In genomic region chr1:231240883-231241735, GRCh38 we compare ENCODE assay signal across 8 cellular contexts. TPM values are rescaled to one million over a fixed set of nuclear protein-coding genes. Genes with fewer than 3 reads are reported as not detected.
DNase-seq lines count a peak whose midpoint lies in the region; TF ChIP-seq lines count a peak whose summit lies in the region.

GNPAT (plus strand) TSS chr1:231241212; CDS start chr1:231241379, 167 bp downstream.

- H4K20me1 ChIP-seq in neural progenitor cell (ENCODE audit: low read depth), result peaks cover 18% of the 10 kb centered on the region

- peaks cover 2% of the 10 kb centered on the region for H3K27me3 Mint-ChIP-seq in neural progenitor cell (ENCODE audit: insufficient read depth, low read depth)

- H3K4me2 ChIP-seq in neural progenitor cell, result peak within 1 kb of the TSS; percentile 93

- peak within 1 kb of the TSS; percentile 96 for H2AFZ ChIP-seq in neural progenitor cell (replicated peaks)

- H3K4me3 Mint-ChIP-seq in neural progenitor cell, result peak within 1 kb of the TSS; percentile 97

- H3K4me3 ChIP-seq in foreskin fibroblast (ENCODE audit: low read depth in 1 of 2, low read length in 2 of 2), result peak within 1 kb of the TSS; percentile 96
- peak within 1 kb of the TSS; percentile 96 for H3K4me3 ChIP-seq in neural progenitor cell
- H3K4me3 ChIP-seq in stomach smooth muscle (ENCODE audit: low read length in 2 of 2), result peak within 1 kb of the TSS; percentile 98 to 100

- H3K36me3 ChIP-seq in neural progenitor cell (no peaks in the 10 kb centered on the region), stomach smooth muscle (ENCODE audit: control insufficient read depth in 2 of 2, insufficient read depth in 2 of 2, low read length in 2 of 2) (peaks cover 13 to 14% of the 10 kb centered on the region in 2 donors)

- no peaks in the 10 kb centered on the region for H3K9me3 Mint-ChIP-seq in neural progenitor cell

- H3K36me3 Mint-ChIP-seq in neural progenitor cell, result peaks cover 17% of the 10 kb centered on the region

- H3K4me1 Mint-ChIP-seq in neural progenitor cell, result peaks cover 25% of the 10 kb centered on the region

- peaks cover 17% of the 10 kb centered on the region for H3K4me1 ChIP-seq in neural progenitor cell
- peaks cover 8% of the 10 kb centered on the region for H3K4me1 ChIP-seq in stomach smooth muscle (ENCODE audit: control insufficient read depth, insufficient read depth, low read length)

- DNase-seq in ELF-1 (ENCODE audit: low read depth, low spot score) (peak; percentile 93), GOT3 (lab: John Stamatoyannopoulos, UW) (peak; percentile 80), LoVo (ENCODE audit: low spot score) (peak; percentile 91), SIG-M5 treated with dmso at 0.1 percent for 504 hours (lab: John Stamatoyannopoulos, UW; ENCODE audit: unreplicated experiment) (peak; percentile 84), activated gamma-delta T cell treated with Interleukin-2 at 50 U/mL for 16 hours (peak; percentile 89), foreskin fibroblast (peak; percentile 81 to 96), neural progenitor cell (ENCODE audit: low spot score) (peak; percentile 94)

- H3K79me2 ChIP-seq in neural progenitor cell (ENCODE audit: low read depth), result peaks cover 58% of the 10 kb centered on the region

- peak within 1 kb of the TSS; percentile 67 for H3K27ac Mint-ChIP-seq in neural progenitor cell

- H3K9ac ChIP-seq in neural progenitor cell, result peak within 1 kb of the TSS; percentile 76
- peak within 1 kb of the TSS; percentile 96 to 98 for H3K9ac ChIP-seq in stomach smooth muscle (ENCODE audit: low read length in 2 of 2)

- H3K27ac ChIP-seq in neural progenitor cell (no peak within 1 kb of the TSS), stomach smooth muscle (ENCODE audit: low read length) (peak within 1 kb of the TSS; percentile 66)

- H3F3A ChIP-seq in neural progenitor cell (ENCODE audit: low read depth), result peaks cover 8% of the 10 kb centered on the region

- H3K27me3 ChIP-seq in neural progenitor cell, result no peaks in the 10 kb centered on the region
- H3K27me3 ChIP-seq in stomach smooth muscle (ENCODE audit: control insufficient read depth in 1 of 2, insufficient read depth in 2 of 2, low read length in 2 of 2), result no peaks in the 10 kb centered on the region

- no peaks in the 10 kb centered on the region for H3K9me3 ChIP-seq in neural progenitor cell (ENCODE audit: low read depth)
- no peaks in the 10 kb centered on the region for H3K9me3 ChIP-seq in stomach smooth muscle (ENCODE audit: control insufficient read depth in 2 of 2, low read length in 2 of 2)

- TF ChIP-seq CTCF in foreskin fibroblast (IDR thresholded peaks at IDR 0.05; ENCODE audit: low read depth, low read length), result no peak
- no peak for TF ChIP-seq CTCF in neural progenitor cell (IDR thresholded peaks at IDR 0.05)

RNA-seq across cellular contexts. Expression of gene GNPAT, which starts in this region (rescaled TPM):
- total RNA-seq in neural progenitor cell (ENCODE audit: low replicate concordance), result 105 and 137 TPM in 2 replicates
